ENCODE assay signal across 9 cellular contexts in the genomic region with DNA sequence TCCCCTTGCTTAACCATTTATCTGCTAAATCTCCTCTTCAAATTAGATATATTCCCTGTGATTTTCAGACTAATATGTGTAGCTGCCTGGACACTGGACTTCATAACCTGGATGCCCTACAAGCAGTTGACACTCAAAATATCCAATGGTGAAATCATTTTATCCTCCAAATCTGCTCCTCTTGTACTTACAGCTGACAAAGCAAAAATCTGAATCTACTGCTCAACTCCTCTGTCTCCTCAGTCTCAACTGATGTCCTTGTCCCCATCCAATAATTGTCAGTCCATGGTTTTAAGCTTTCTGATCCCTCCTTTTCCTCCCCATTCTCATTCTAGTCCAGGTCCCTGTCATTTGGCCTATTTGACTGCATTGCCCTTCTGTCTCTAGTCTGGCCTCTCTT.
"Had no signal": no experiment of that assay in that cellular context is flagged by ENCODE, and none has a peak within 500 bp of the region (broad histone marks: within the 10 kb centered on the region; RNA-seq: fewer than 3 reads in every experiment).

No MANE protein-coding gene starts in this region.

- DNase-seq: H9, HCEC 1CT, HFFc6, KG1 had no signal

- H3K27me3 Mint-ChIP-seq: IgD-negative memory B cell had no signal

- H3K4me3 ChIP-seq: GM23338 had no signal

- H3K9me3 Mint-ChIP-seq: GM23338, H9, HFFc6, IgD-negative memory B cell had no signal

- FAIRE-seq: H1, H54 had no signal

- H3K27ac Mint-ChIP-seq: GM23338, H9, HFFc6, IgD-negative memory B cell had no signal

- H2AFZ ChIP-seq: GM23338 had no signal

- H3K27ac ChIP-seq: HL-60 had no signal

- H3K4me2 ChIP-seq: GM23338 had no signal

- H3K4me1 Mint-ChIP-seq: GM23338, H9 had no signal

- H3K4me3 Mint-ChIP-seq: GM23338, H9, HFFc6, IgD-negative memory B cell had no signal

- ATAC-seq: GM23338 had no signal
